In the genomic region with DNA sequence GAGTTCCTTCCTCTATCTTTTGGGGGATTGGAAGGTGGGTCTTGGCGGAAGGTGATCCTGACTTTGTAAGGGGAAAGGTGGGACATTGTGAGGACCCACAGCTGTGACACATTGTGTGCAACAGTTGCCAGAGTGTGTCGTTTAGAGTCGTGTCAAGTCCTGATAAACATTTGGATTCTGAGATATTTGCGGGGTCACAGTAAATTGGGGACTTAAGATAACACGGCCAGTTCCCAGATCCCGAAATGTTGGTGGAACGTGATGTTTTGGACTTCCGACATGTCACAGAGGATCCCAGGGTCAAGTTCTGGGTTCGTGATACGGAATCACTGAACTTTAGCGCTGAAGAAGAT, we compare ENCODE assay signal across 8 cellular contexts. TPM values are rescaled to one million over a fixed set of nuclear protein-coding genes. Genes with fewer than 3 reads are reported as not detected.
A peak's percentile ranks its signal among the peaks of the same experiment; 100 is the strongest.
DNase-seq lines count a peak whose midpoint lies in the region; ATAC-seq and TF ChIP-seq lines count a peak whose summit lies in the region.

No MANE protein-coding gene starts in this region.

- CTCF ChIA-PET in AG04450 (lab: Charles Lee): no interaction called here

- ATAC-seq in HG03280 (IDR thresholded peaks at IDR 0.05; ENCODE audit: unreplicated experiment) (peak; percentile 7), GM19324 (IDR thresholded peaks at IDR 0.05; ENCODE audit: low FRiP score, unreplicated experiment) (no peak)

- no peak for TF ChIP-seq POLR2A in breast epithelium (IDR thresholded peaks at IDR 0.05)

- no peak for TF ChIP-seq CTCF in AG04450 (IDR thresholded peaks at IDR 0.05; ENCODE audit: low read depth, low read length)
- TF ChIP-seq CTCF in breast epithelium (IDR thresholded peaks at IDR 0.05): no peak

- no peak for DNase-seq in AG04450 (ENCODE audit: low read depth, low spot score)
- DNase-seq in breast epithelium (ENCODE audit: low spot score in 2 of 2): no peak
- DNase-seq in NCI-H187 treated with DMSO at 0.1 percent for 48 hours (lab: John Stamatoyannopoulos, UW): no peak
- no peak for DNase-seq in NCI-H146 treated with DMSO at 0.1 percent for 48 hours (lab: John Stamatoyannopoulos, UW; ENCODE audit: unreplicated experiment)
- DNase-seq in SKM-1 (lab: John Stamatoyannopoulos, UW; ENCODE audit: unreplicated experiment): no peak

- H3K4me1 ChIP-seq in breast epithelium: peaks cover 0 to 4% of the 10 kb centered on the region in 2 donors
- H3K4me1 ChIP-seq in muscle layer of colon (ENCODE audit: insufficient read depth, low read length): peaks cover 16% of the 10 kb centered on the region

- H3K27ac ChIP-seq in AG04450 (ENCODE audit: low read depth, low read length): no peak overlapping the region
- H3K27ac ChIP-seq in breast epithelium: no peak overlapping the region
- no peak overlapping the region for H3K27ac ChIP-seq in muscle layer of colon (ENCODE audit: low read depth, low read length)

- H3K36me3 ChIP-seq in breast epithelium: no peaks in the 10 kb centered on the region
- no peaks in the 10 kb centered on the region for H3K36me3 ChIP-seq in muscle layer of colon (ENCODE audit: insufficient read depth, low read length)

- H3K9ac ChIP-seq in muscle layer of colon (ENCODE audit: low read length): peak overlapping the region; percentile 80

- H3K9me3 ChIP-seq in AG04450 (ENCODE audit: control insufficient read depth, insufficient read depth, low read length) (peaks cover 3% of the 10 kb centered on the region; the same call in 1 of the 2 replicates), breast epithelium (no peaks in the 10 kb centered on the region), muscle layer of colon (ENCODE audit: low read length) (no peaks in the 10 kb centered on the region)

- H3K4me3 ChIP-seq in AG04450 (ENCODE audit: low read depth, low read length) (peak overlapping the region; percentile 92), breast epithelium (peak overlapping the region; percentile 60 to 91 (median 74)), muscle layer of colon (ENCODE audit: low read depth in 1 of 2, low read length in 2 of 2) (peak overlapping the region; percentile 85 to 98)

- POLR2A ChIA-PET in AG04450 (lab: Yijun Ruan, JAX): interaction anchor here (1.4 kb wide), 1 partner anchor 263 kb away, joined by 3 read pairs; a partner anchor contains a TSS

- H3K27me3 ChIP-seq in AG04450 (ENCODE audit: control insufficient read depth, insufficient read depth, low read length) (no peaks in the 10 kb centered on the region), breast epithelium (peaks cover 0 to 2% of the 10 kb centered on the region in 2 donors), muscle layer of colon (ENCODE audit: control insufficient read depth in 1 of 2, insufficient read depth in 2 of 2, low read length in 2 of 2) (no peaks in the 10 kb centered on the region)

- intact Hi-C loops in breast epithelium (cut with DNase I; ENCODE audit: low total_unique reads): no loop called here

RNA-seq across cellular contexts. Expression of a gene that starts 0.6 kb away (rescaled TPM):
- polyA plus RNA-seq in AG04450 (2011; rRNA removed): 0.61 and 1.0 TPM in 2 replicates
- polyA minus RNA-seq in AG04450 (2011; rRNA and poly(A)+ RNA removed): 0.46 and 1.00 TPM in 2 replicates
- total RNA-seq in breast epithelium: 1 to 10 TPM; 1.3 to 3.1 (median 1.6) TPM

RNA-seq across cellular contexts. Expression of a gene that starts 7.9 kb away (rescaled TPM):
- polyA plus RNA-seq in AG04450 (2011; rRNA removed): 7.9 and 10.1 TPM in 2 replicates
- 6.9 and 9.6 TPM in 2 replicates for polyA minus RNA-seq in AG04450 (2011; rRNA and poly(A)+ RNA removed)
- 10 to 100 TPM; 15.4 to 18.7 (median 17.7) TPM for total RNA-seq in breast epithelium
